ENCODE assay signal across 14 cellular contexts in genomic region chr11:62842891-62843290, GRCh38. TPM values are rescaled to one million over a fixed set of nuclear protein-coding genes. Genes with fewer than 3 reads are reported as not detected.
DNase-seq lines count a peak whose midpoint lies in the region; ATAC-seq and TF ChIP-seq lines count a peak whose summit lies in the region.
"Not testable (repeated sequence)": the region's sequence is repeated elsewhere in the genome, so short reads cannot be mapped to it uniquely, and the experiment has no call there.
"Had no signal": no experiment of that assay in that cellular context is flagged by ENCODE, and none has a peak within 500 bp of the region (broad histone marks: within the 10 kb centered on the region; RNA-seq: fewer than 3 reads in every experiment).

No MANE protein-coding gene starts in this region.

- not testable (repeated sequence) for H3K27me3 ChIP-seq in DOHH2 (ENCODE audit: control insufficient read depth, low read length); adipocyte (replicated peaks; ENCODE audit: control insufficient read depth, insufficient read depth, low read length); left lung; neuronal stem cell (ENCODE audit: control insufficient read depth in 3 of 3, insufficient read depth in 3 of 3, low read depth in 1 of 3, low read length in 3 of 3); spleen (replicated peaks in 1 of 7)

- not testable (repeated sequence) for H3K14ac ChIP-seq in neuronal stem cell (ENCODE audit: low read length)

- not testable (repeated sequence) for H2BK12ac ChIP-seq in neuronal stem cell (ENCODE audit: low read length)

- not testable (repeated sequence) for H3K18ac ChIP-seq in neuronal stem cell (ENCODE audit: low read length)

- H3K79me2 ChIP-seq in DOHH2 (ENCODE audit: control insufficient read depth, low read length) = peaks cover 19% of the 10 kb centered on the region

- H3K4me1 ChIP-seq in DOHH2 (ENCODE audit: control insufficient read depth, low read length) (peaks cover 29% of the 10 kb centered on the region), adipocyte (ENCODE audit: control insufficient read depth, insufficient read depth, low read length) (peaks cover 10% of the 10 kb centered on the region), left lung (peaks cover 10 to 23% of the 10 kb centered on the region in 2 donors), spleen (peaks cover 17 to 38% (median 31%) of the 10 kb centered on the region in 6 donors)
- not testable (repeated sequence) for H3K4me1 ChIP-seq in neuronal stem cell (ENCODE audit: control insufficient read depth in 2 of 2, insufficient read depth in 1 of 2, low read depth in 1 of 2, low read length in 2 of 2)

- not testable (repeated sequence) for ATAC-seq in left lung

- peak overlapping the region; percentile 89; the same call in 1 of the 2 replicates for H3K27ac ChIP-seq in DOHH2 (ENCODE audit: low read depth, low read length)
- peak overlapping the region; percentile 94 for H3K27ac ChIP-seq in epithelial cell of prostate
- peak overlapping the region; percentile 98 to 99 for H3K27ac ChIP-seq in left lung
- H3K27ac ChIP-seq in neuronal stem cell (replicated peaks; ENCODE audit: low read length) = peak overlapping the region; percentile 87
- peak overlapping the region; percentile 97 to 100 (median 98) for H3K27ac ChIP-seq in spleen

- H3K9me3 ChIP-seq in DOHH2 (ENCODE audit: control insufficient read depth, insufficient read depth, low read length); adipocyte (ENCODE audit: control insufficient read depth, low read length); left lung; neuronal stem cell (replicated peaks in 1 of 2; ENCODE audit: control insufficient read depth in 2 of 2, insufficient read depth in 1 of 2, low read depth in 1 of 2, low read length in 2 of 2); spleen: not testable (repeated sequence)

- not testable (repeated sequence) for H3K9me2 ChIP-seq in DOHH2 (replicated peaks; ENCODE audit: control insufficient read depth, low read length)

- not testable (repeated sequence) for H4K91ac ChIP-seq in neuronal stem cell (ENCODE audit: low read depth, low read length, poor library complexity)

- peak overlapping the region; percentile 86 for H3K4me2 ChIP-seq in DOHH2 (ENCODE audit: low read length)
- not testable (repeated sequence) for H3K4me2 ChIP-seq in neuronal stem cell (ENCODE audit: insufficient read depth, low read length, poor library complexity, severe bottlenecking)

- H2AK5ac ChIP-seq in neuronal stem cell (ENCODE audit: low read depth, low read length) = not testable (repeated sequence)

- H3F3A ChIP-seq in DOHH2 (ENCODE audit: control insufficient read depth, insufficient read depth) = peaks cover 27% of the 10 kb centered on the region

- not testable (repeated sequence) for H2BK5ac ChIP-seq in neuronal stem cell (ENCODE audit: low read length)

- TF ChIP-seq CTCF in DOHH2 (IDR thresholded peaks at IDR 0.05; ENCODE audit: low read depth, low read length, poor library complexity, severe bottlenecking); left lung (IDR thresholded peaks at IDR 0.05); spleen (IDR thresholded peaks at IDR 0.05 in 8 of 11, conservative IDR thresholded peaks at IDR 0.05 in 3 of 11): not testable (repeated sequence)

- DNase-seq in NCI-H146 treated with DMSO at 0.1 percent for 48 hours (lab: John Stamatoyannopoulos, UW; ENCODE audit: unreplicated experiment) = peak; percentile 69
- DNase-seq in adipocyte (ENCODE audit: low read depth); epithelial cell of prostate (ENCODE audit: low read depth, low spot score); left lung; neuronal stem cell (ENCODE audit: low spot score); spleen: not testable (repeated sequence)

- not testable (repeated sequence) for H2BK120ac ChIP-seq in neuronal stem cell (ENCODE audit: low read depth, low read length)

- peak overlapping the region; percentile 92 for H2AFZ ChIP-seq in neuronal stem cell (ENCODE audit: low read length)

- H2BK15ac ChIP-seq in neuronal stem cell (ENCODE audit: low read length) = not testable (repeated sequence)

- H3K79me1 ChIP-seq in neuronal stem cell (ENCODE audit: low read depth, low read length) = not testable (repeated sequence)

- not testable (repeated sequence) for H3K23ac ChIP-seq in neuronal stem cell (ENCODE audit: low read depth, low read length, poor library complexity)

- H3K4me3 ChIP-seq in DOHH2 (ENCODE audit: low read length) = peak overlapping the region; percentile 73
- not testable (repeated sequence) for H3K4me3 ChIP-seq in adipocyte (ENCODE audit: low read length)
- H3K4me3 ChIP-seq in left lung = peak overlapping the region in 1 of 2 donors; percentile 98
- peak overlapping the region in 1 of 2 donors; percentile 53 for H3K4me3 ChIP-seq in neuronal stem cell (ENCODE audit: low read length in 2 of 2)
- peak overlapping the region in 2 of 8 donors; percentile 76 to 99 for H3K4me3 ChIP-seq in spleen

- intact Hi-C loops in left lung (cut with DNase I); spleen (cut with DNase I; ENCODE audit: low total_unique reads): not testable (repeated sequence)

- H4K8ac ChIP-seq in neuronal stem cell (ENCODE audit: low read depth, low read length) = not testable (repeated sequence)

- no CpG with 5 or more reads among the region's 9 CpGs for WGBS in neuronal stem cell (ENCODE audit: extremely low coverage in 2 of 2, insufficient read length in 2 of 2, insufficient replicate concordance in 1 of 2), 2 donors
- WGBS in spleen, 5 donors = 83 to 90% (median 89%) methylated on average over 9 of the region's 9 CpGs

- H3K9ac ChIP-seq in adipocyte (ENCODE audit: low read length) = peak overlapping the region; percentile 95
- not testable (repeated sequence) for H3K9ac ChIP-seq in neuronal stem cell (ENCODE audit: low read depth, low read length, poor library complexity)

- peaks cover 11% of the 10 kb centered on the region for H3K36me3 ChIP-seq in DOHH2 (ENCODE audit: control insufficient read depth, low read length)
- H3K36me3 ChIP-seq in adipocyte (ENCODE audit: control insufficient read depth, insufficient read depth, low read length, severe bottlenecking); left lung; neuronal stem cell (replicated peaks in 1 of 2; ENCODE audit: control insufficient read depth in 2 of 2, insufficient read depth in 2 of 2, low read length in 2 of 2); spleen: not testable (repeated sequence)

- not testable (repeated sequence) for H3K4ac ChIP-seq in neuronal stem cell (ENCODE audit: low read length)

- not testable (repeated sequence) for TF ChIP-seq POLR2A in spleen (IDR thresholded peaks at IDR 0.05)

- H4K20me1 ChIP-seq in DOHH2 (ENCODE audit: control insufficient read depth, insufficient read depth, low read depth, low read length) = not testable (repeated sequence)

RNA-seq across cellular contexts. Expression of gene WDR74, which starts 3.5 kb away (rescaled TPM):
- total RNA-seq in left lung (10 to 100 TPM; 24.6 to 45.4 TPM), spleen (10 to 100 TPM; 29.0 to 62.2 (median 46.4) TPM)
- 31.6 TPM for polyA plus RNA-seq in neuronal stem cell (2013, experiment 1 of 2)
- 30.7 TPM for polyA plus RNA-seq in neuronal stem cell (2013, experiment 2 of 2)
- polyA plus RNA-seq in spleen = 10 to 100 TPM; 56.0 to 66.2 (median 60.1) TPM

RNA-seq across cellular contexts. Expression of gene TEX54, which starts 10.2 kb away (rescaled TPM):
- total RNA-seq in left lung = not detected
- polyA plus RNA-seq in neuronal stem cell (2013, experiment 1 of 2) = not detected
- 0.11 TPM for polyA plus RNA-seq in neuronal stem cell (2013, experiment 2 of 2)
- not detected for total RNA-seq in spleen
- not detected for polyA plus RNA-seq in spleen
- total RNA-seq: activated CD4-positive, alpha-beta memory T cell treated with anti-CD3 and anti-CD28 coated beads, Interleukin-2, amount 10 ng/mL, durations not matched to agents 7 days and 5 days; activated naive CD8-positive, alpha-beta T cell treated with anti-CD3 and anti-CD28 coated beads for 36 hours; Daoy; endothelial cell of umbilical vein; RPMI7951; sciatic nerve; T-cell had no signal
- polyA plus RNA-seq: endothelial cell of umbilical vein had no signal

RNA-seq across cellular contexts. Expression of gene STX5, which starts 11.0 kb away (rescaled TPM):
- total RNA-seq in left lung (10 to 100 TPM; 38.9 to 40.5 TPM), spleen (10 to 100 TPM; 40.5 to 50.7 (median 43.7) TPM)
- 30.8 TPM for polyA plus RNA-seq in neuronal stem cell (2013, experiment 1 of 2)
- polyA plus RNA-seq in neuronal stem cell (2013, experiment 2 of 2) = 30.7 TPM
- polyA plus RNA-seq in spleen = 10 to 100 TPM; 20.9 to 27.0 (median 23.5) TPM

RNA-seq across cellular contexts. Expression of gene NXF1, which starts 37.7 kb away (rescaled TPM):
- total RNA-seq in left lung (10 to 100 TPM; 67.8 to 73.0 TPM), spleen (100 to 1,000 TPM in 4 of 7 donors, 10 to 100 TPM in 3; 87.7 to 125 (median 118) TPM)
- 32.8 TPM for polyA plus RNA-seq in neuronal stem cell (2013, experiment 1 of 2)
- 30.9 TPM for polyA plus RNA-seq in neuronal stem cell (2013, experiment 2 of 2)
- polyA plus RNA-seq in spleen = 100 to 1,000 TPM in 2 of 3 donors, 10 to 100 TPM in 1; 83.1 to 271 (median 194) TPM

RNA-seq across cellular contexts. Expression of gene SLC3A2, which starts 37.8 kb away (rescaled TPM):
- total RNA-seq in left lung = 100 to 1,000 TPM; 131 to 228 TPM
- 54.5 TPM for polyA plus RNA-seq in neuronal stem cell (2013, experiment 1 of 2)
- 51.5 TPM for polyA plus RNA-seq in neuronal stem cell (2013, experiment 2 of 2)
- total RNA-seq in spleen = 100 to 1,000 TPM; 102 to 138 (median 114) TPM
- 10 to 100 TPM; 48.7 to 58.4 (median 52.8) TPM for polyA plus RNA-seq in spleen
